Comparison of ENCODE assay signal across 10 cellular contexts in genomic region chr2:190583507-190584337, GRCh38. TPM values are rescaled to one million over a fixed set of nuclear protein-coding genes. Genes with fewer than 3 reads are reported as not detected.
DNase-seq lines count a peak whose midpoint lies in the region; ATAC-seq and TF ChIP-seq lines count a peak whose summit lies in the region.
"Had no signal": no experiment of that assay in that cellular context is flagged by ENCODE, and none has a peak within 500 bp of the region (broad histone marks: within the 10 kb centered on the region; RNA-seq: fewer than 3 reads in every experiment).

No MANE protein-coding gene starts in this region.

- POLR2A ChIA-PET in RWPE1 (lab: Yijun Ruan, JAX; ENCODE audit: low non-redundant PET) = no interaction called here

- DNase-seq in left ventricle myocardium superior (peak; percentile 73), foreskin melanocyte (no peak), NCI-H2107 treated with DMSO at 0.1 percent for 48 hours (lab: John Stamatoyannopoulos, UW; ENCODE audit: unreplicated experiment) (no peak), RWPE1 (ENCODE audit: low spot score) (no peak)
- DNase-seq: glutamatergic neuron, tibial artery had no signal

- no peak for TF ChIP-seq CTCF in RWPE1 (conservative IDR thresholded peaks at IDR 0.05; ENCODE audit: low read depth)

- H3K27ac ChIP-seq in RWPE1 = no peak overlapping the region

- intact Hi-C loops in left ventricle myocardium superior (cut with micrococcal nuclease) = no loop called here

- CTCF ChIA-PET in RWPE1 (lab: Yijun Ruan, JAX) = interaction anchor here (0.8 to 1.0 kb wide), 2 partner anchors 10 to 97 kb away, joined by 3 to 6 read pairs; no protein-coding TSS in a partner anchor

- peak; percentile 66 for ATAC-seq in GM18858 (IDR thresholded peaks at IDR 0.05; ENCODE audit: unreplicated experiment)
- ATAC-seq in GM21717 (IDR thresholded peaks at IDR 0.05; ENCODE audit: unreplicated experiment) = peak; percentile 71
- ATAC-seq in HG03520 (IDR thresholded peaks at IDR 0.05; ENCODE audit: unreplicated experiment) = peak; percentile 76
- peak; percentile 61 for ATAC-seq in left ventricle myocardium superior
- ATAC-seq in HG03457 (IDR thresholded peaks at IDR 0.05; ENCODE audit: unreplicated experiment) = no peak

RNA-seq across cellular contexts. Expression of gene NEMP2, which starts 49.2 kb away (rescaled TPM):
- 2.8 TPM for total RNA-seq in left ventricle myocardium superior
